ENCODE assay signal across 9 cellular contexts in genomic region chr11:110737591-110737990, GRCh38.
"Had no signal": no experiment of that assay in that cellular context is flagged by ENCODE, and none has a peak within 500 bp of the region (broad histone marks: within the 10 kb centered on the region; RNA-seq: fewer than 3 reads in every experiment).

No MANE protein-coding gene starts in this region.

- H3K9me3 ChIP-seq: HAP-1 had no signal

- H2AFZ ChIP-seq: GM23248, GM23338 had no signal

- H3K4me2 ChIP-seq: GM23338 had no signal

- DNase-seq: GM23248, GOT3, H7, H9, HCEC 1CT, HFFc6 had no signal

- H3K27ac ChIP-seq: GM23248 had no signal

- H3K4me3 ChIP-seq: GM23248, GM23338, HAP-1 had no signal

- H3K4me1 ChIP-seq: HAP-1 had no signal

- H3K36me3 ChIP-seq: HAP-1 had no signal

- ATAC-seq: GM23338, HCT116 had no signal
